1 cellular context compared by ENCODE assay signal in the genomic region with DNA sequence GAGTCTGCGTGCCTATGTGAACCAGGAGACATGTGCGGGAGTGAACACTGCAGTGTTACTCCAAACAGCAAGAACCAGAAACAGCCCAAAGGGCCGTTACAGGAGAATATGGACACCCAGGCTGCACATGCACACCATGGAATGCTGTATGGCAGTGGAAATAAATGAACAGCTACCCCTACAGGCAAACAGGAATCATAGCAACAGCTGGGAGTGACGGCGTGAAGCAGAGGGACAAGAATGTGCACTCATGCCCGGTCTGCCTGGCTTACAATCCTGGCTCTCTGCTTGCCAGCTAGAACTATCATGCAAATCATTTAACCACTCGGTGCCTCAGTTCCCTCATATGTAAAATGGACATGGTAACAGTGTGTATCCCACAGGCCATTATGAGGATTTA.
TF ChIP-seq lines count a peak whose summit lies in the region.

No MANE protein-coding gene starts in this region.

TF ChIP-seq in A549, 52 proteins besides CTCF, POLR2A, EP300 and RAD21 (continued from another document):
- TF ChIP-seq, protein P1, sequence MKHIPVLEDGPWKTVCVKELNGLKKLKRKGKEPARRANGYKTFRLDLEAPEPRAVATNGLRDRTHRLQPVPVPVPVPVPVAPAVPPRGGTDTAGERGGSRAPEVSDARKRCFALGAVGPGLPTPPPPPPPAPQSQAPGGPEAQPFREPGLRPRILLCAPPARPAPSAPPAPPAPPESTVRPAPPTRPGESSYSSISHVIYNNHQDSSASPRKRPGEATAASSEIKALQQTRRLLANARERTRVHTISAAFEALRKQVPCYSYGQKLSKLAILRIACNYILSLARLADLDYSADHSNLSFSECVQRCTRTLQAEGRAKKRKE (CRISPR knock-in tag; IDR thresholded peaks at IDR 0.05; ENCODE audit: low read depth) = no peak
- TF ChIP-seq, protein P2, sequence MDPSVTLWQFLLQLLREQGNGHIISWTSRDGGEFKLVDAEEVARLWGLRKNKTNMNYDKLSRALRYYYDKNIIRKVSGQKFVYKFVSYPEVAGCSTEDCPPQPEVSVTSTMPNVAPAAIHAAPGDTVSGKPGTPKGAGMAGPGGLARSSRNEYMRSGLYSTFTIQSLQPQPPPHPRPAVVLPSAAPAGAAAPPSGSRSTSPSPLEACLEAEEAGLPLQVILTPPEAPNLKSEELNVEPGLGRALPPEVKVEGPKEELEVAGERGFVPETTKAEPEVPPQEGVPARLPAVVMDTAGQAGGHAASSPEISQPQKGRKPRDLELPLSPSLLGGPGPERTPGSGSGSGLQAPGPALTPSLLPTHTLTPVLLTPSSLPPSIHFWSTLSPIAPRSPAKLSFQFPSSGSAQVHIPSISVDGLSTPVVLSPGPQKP (IDR thresholded peaks at IDR 0.05; ENCODE audit: low read depth, low read length) = no peak
- TF ChIP-seq, protein P3, sequence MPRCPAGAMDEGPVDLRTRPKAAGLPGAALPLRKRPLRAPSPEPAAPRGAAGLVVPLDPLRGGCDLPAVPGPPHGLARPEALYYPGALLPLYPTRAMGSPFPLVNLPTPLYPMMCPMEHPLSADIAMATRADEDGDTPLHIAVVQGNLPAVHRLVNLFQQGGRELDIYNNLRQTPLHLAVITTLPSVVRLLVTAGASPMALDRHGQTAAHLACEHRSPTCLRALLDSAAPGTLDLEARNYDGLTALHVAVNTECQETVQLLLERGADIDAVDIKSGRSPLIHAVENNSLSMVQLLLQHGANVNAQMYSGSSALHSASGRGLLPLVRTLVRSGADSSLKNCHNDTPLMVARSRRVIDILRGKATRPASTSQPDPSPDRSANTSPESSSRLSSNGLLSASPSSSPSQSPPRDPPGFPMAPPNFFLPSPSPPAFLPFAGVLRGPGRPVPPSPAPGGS (IDR thresholded peaks at IDR 0.05) = no peak
- TF ChIP-seq, protein P4, sequence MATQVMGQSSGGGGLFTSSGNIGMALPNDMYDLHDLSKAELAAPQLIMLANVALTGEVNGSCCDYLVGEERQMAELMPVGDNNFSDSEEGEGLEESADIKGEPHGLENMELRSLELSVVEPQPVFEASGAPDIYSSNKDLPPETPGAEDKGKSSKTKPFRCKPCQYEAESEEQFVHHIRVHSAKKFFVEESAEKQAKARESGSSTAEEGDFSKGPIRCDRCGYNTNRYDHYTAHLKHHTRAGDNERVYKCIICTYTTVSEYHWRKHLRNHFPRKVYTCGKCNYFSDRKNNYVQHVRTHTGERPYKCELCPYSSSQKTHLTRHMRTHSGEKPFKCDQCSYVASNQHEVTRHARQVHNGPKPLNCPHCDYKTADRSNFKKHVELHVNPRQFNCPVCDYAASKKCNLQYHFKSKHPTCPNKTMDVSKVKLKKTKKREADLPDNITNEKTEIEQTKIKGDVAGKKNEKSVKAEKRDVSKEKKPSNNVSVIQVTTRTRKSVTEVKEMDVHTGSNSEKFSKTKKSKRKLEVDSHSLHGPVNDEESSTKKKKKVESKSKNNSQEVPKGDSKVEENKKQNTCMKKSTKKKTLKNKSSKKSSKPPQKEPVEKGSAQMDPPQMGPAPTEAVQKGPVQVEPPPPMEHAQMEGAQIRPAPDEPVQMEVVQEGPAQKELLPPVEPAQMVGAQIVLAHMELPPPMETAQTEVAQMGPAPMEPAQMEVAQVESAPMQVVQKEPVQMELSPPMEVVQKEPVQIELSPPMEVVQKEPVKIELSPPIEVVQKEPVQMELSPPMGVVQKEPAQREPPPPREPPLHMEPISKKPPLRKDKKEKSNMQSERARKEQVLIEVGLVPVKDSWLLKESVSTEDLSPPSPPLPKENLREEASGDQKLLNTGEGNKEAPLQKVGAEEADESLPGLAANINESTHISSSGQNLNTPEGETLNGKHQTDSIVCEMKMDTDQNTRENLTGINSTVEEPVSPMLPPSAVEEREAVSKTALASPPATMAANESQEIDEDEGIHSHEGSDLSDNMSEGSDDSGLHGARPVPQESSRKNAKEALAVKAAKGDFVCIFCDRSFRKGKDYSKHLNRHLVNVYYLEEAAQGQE (IDR thresholded peaks at IDR 0.05) = no peak
- TF ChIP-seq ZC3H11A (IDR thresholded peaks at IDR 0.05) (no peak), PHF8 (IDR thresholded peaks at IDR 0.05; ENCODE audit: borderline replicate concordance, low read depth) (no peak), CBX8 (IDR thresholded peaks at IDR 0.05) (no peak), TP53 (CRISPR knock-in tag; IDR thresholded peaks at IDR 0.05) (no peak)
- TF ChIP-seq, protein P5, sequence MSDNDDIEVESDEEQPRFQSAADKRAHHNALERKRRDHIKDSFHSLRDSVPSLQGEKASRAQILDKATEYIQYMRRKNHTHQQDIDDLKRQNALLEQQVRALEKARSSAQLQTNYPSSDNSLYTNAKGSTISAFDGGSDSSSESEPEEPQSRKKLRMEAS (IDR thresholded peaks at IDR 0.05) = no peak
- TF ChIP-seq, protein P6, sequence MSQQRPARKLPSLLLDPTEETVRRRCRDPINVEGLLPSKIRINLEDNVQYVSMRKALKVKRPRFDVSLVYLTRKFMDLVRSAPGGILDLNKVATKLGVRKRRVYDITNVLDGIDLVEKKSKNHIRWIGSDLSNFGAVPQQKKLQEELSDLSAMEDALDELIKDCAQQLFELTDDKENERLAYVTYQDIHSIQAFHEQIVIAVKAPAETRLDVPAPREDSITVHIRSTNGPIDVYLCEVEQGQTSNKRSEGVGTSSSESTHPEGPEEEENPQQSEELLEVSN (IDR thresholded peaks at IDR 0.05; ENCODE audit: borderline replicate concordance, low read depth) = no peak
